18 cellular contexts compared by ENCODE assay signal in the genomic region with DNA sequence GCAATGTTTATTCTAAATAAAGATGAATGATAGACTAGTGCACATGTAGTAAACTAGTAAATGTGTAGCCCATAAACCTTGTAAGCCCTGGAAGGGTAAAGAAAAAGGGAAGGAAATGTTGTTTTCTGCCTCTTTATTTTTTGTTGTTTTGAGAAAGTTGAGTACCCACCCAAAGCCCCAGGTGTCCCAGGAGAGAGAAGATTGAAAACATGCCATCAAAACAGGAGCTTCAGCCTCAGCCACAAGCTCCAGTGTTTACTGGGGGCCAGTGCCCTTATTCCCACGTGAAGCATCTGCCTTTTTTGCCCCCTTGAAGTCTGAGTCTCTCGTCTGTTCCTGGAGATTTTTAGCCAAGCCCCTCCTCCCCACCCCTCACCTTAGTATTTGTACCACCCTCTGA.
"Had no signal": no experiment of that assay in that cellular context is flagged by ENCODE, and none has a peak within 500 bp of the region (broad histone marks: within the 10 kb centered on the region; RNA-seq: fewer than 3 reads in every experiment).

No MANE protein-coding gene starts in this region.

- DNase-seq: activated CD4-positive, CD25-positive, alpha-beta regulatory T cell; activated CD8-positive, alpha-beta memory T cell treated with anti-CD3 and anti-CD28 coated beads, Interleukin-2, amount 50 U/mL, for 48 hours; anterior cingulate cortex; dorsolateral prefrontal cortex; glutamatergic neuron; left cardiac atrium; natural killer cell; nucleus accumbens; right cardiac atrium; small intestine; stimulated activated naive CD4-positive, alpha-beta T cell treated with Interleukin-2 at 50 U/mL for 16 hours; testis; upper lobe of right lung had no signal

- H3K9me3 ChIP-seq: testis, upper lobe of right lung had no signal

- H3K27ac ChIP-seq: dorsolateral prefrontal cortex, testis, upper lobe of right lung had no signal

- H3K36me3 ChIP-seq: upper lobe of right lung had no signal

- H3K9me3 Mint-ChIP-seq: natural killer cell; T-helper 1 cell treated with Interleukin-12 subunit alpha and Interleukin-12 subunit beta and Interleukin-4 antibody, amounts not matched to agents 30 μg/mL and 1 μg/mL, for 36 hours had no signal

- H3K27me3 ChIP-seq: dorsolateral prefrontal cortex, testis, upper lobe of right lung had no signal

- H3K27ac Mint-ChIP-seq: activated naive CD4-positive, alpha-beta T cell treated with anti-CD3 and anti-CD28 coated beads, Interleukin-2, amount 50 U/mL, for 72 hours; natural killer cell; T-helper 1 cell treated with Interleukin-12 subunit alpha and Interleukin-12 subunit beta and Interleukin-4 antibody, amounts not matched to agents 30 μg/mL and 1 μg/mL, for 36 hours had no signal

- H3K4me3 ChIP-seq: dorsolateral prefrontal cortex, lung, testis, upper lobe of right lung had no signal

- ATAC-seq: activated naive CD4-positive, alpha-beta T cell treated with anti-CD3 and anti-CD28 coated beads, Interleukin-2, amount 50 U/mL, for 72 hours; esophagus mucosa; left cardiac atrium; natural killer cell; right cardiac atrium; SK-N-SH treated with all-trans-retinoic acid at 6 μM for 48 hours; upper lobe of right lung had no signal

- H3K4me3 Mint-ChIP-seq: natural killer cell; T-helper 1 cell treated with Interleukin-12 subunit alpha and Interleukin-12 subunit beta and Interleukin-4 antibody, amounts not matched to agents 30 μg/mL and 1 μg/mL, for 36 hours had no signal

- H3K36me3 Mint-ChIP-seq: natural killer cell had no signal
